In the genomic region with DNA sequence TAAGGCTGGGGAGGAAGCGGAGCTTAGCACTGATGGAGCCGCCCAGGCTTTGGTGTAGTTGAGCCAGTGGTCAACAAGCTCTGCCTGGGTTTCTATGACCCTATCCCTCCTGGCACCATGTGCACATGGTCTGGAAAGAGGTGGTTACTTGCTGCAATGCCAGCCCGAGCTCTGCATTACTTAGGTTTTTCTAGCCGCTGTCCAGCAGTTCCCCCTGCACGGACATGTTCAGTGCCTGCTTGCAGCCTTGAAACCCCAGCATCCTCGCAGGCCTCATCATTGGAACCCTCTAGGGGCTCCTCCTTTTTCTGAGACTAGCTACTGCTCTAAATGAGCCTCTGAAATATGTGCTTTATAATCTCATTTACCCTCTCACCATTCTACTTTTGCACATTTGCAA, we compare ENCODE assay signal across 18 cellular contexts. TPM values are rescaled to one million over a fixed set of nuclear protein-coding genes. Genes with fewer than 3 reads are reported as not detected.
DNase-seq lines count a peak whose midpoint lies in the region; ATAC-seq and TF ChIP-seq lines count a peak whose summit lies in the region.
"Had no signal": no experiment of that assay in that cellular context is flagged by ENCODE, and none has a peak within 500 bp of the region (broad histone marks: within the 10 kb centered on the region; RNA-seq: fewer than 3 reads in every experiment).

No MANE protein-coding gene starts in this region.

- no peak overlapping the region for H2BK12ac ChIP-seq in neuronal stem cell (ENCODE audit: low read length)

- CTCF ChIA-PET in A673 (lab: Charles Lee): no interaction called here

- WGBS in neuronal stem cell (ENCODE audit: extremely low coverage in 2 of 2, insufficient read length in 2 of 2, insufficient replicate concordance in 1 of 2), 2 donors: no CpG with 5 or more reads among the region's 6 CpGs

- no peak overlapping the region for H3K14ac ChIP-seq in neuronal stem cell (ENCODE audit: low read length)

- no peaks in the 10 kb centered on the region for H3K36me3 Mint-ChIP-seq in activated T-cell treated with anti-CD3 and anti-CD28 coated beads, Interleukin-2, amount 50 U/mL, for 72 hours (ENCODE audit: insufficient read depth in 2 of 2)
- no peaks in the 10 kb centered on the region for H3K36me3 Mint-ChIP-seq in activated T-cell treated with anti-CD3 and anti-CD28 coated beads, Interleukin-2, amount 50 U/mL, for 24 hours (ENCODE audit: low read depth)
- H3K36me3 Mint-ChIP-seq: CD14-positive monocyte; CD4-positive, alpha-beta memory T cell had no signal

- H3K23ac ChIP-seq in neuronal stem cell (ENCODE audit: low read depth, low read length, poor library complexity): no peak overlapping the region

- H3K9me3 ChIP-seq in neuronal stem cell (replicated peaks in 1 of 2; ENCODE audit: control insufficient read depth in 2 of 2, insufficient read depth in 1 of 2, low read depth in 1 of 2, low read length in 2 of 2) (no peaks in the 10 kb centered on the region), A673 (ENCODE audit: low read depth, low read length, poor library complexity, severe bottlenecking) (no peaks in the 10 kb centered on the region)
- H3K9me3 ChIP-seq: A549, BLaER1 had no signal

- no peaks in the 10 kb centered on the region for H3K79me1 ChIP-seq in neuronal stem cell (ENCODE audit: low read depth, low read length)

- H3K27me3 ChIP-seq in neuronal stem cell (ENCODE audit: control insufficient read depth in 3 of 3, insufficient read depth in 3 of 3, low read depth in 1 of 3, low read length in 3 of 3) (peaks cover 0 to 6% (median 0%) of the 10 kb centered on the region in 3 experiments), A673 (replicated peaks; ENCODE audit: insufficient read depth, low read depth, low read length, poor library complexity) (no peaks in the 10 kb centered on the region)
- H3K27me3 ChIP-seq: BLaER1 had no signal

- peak overlapping the region; percentile 7 for H2AK5ac ChIP-seq in neuronal stem cell (ENCODE audit: low read depth, low read length)

- H3K18ac ChIP-seq in neuronal stem cell (ENCODE audit: low read length): no peak overlapping the region

- no peak overlapping the region for H2BK15ac ChIP-seq in neuronal stem cell (ENCODE audit: low read length)

- intact Hi-C loops in A673 (cut with micrococcal nuclease; ENCODE audit: unreplicated experiment): no loop called here

- H3K36me3 ChIP-seq in neuronal stem cell (replicated peaks in 1 of 2; ENCODE audit: control insufficient read depth in 2 of 2, insufficient read depth in 2 of 2, low read length in 2 of 2): no peaks in the 10 kb centered on the region
- no peaks in the 10 kb centered on the region for H3K36me3 ChIP-seq in A673 (ENCODE audit: insufficient read depth, low read length, poor library complexity, severe bottlenecking)
- H3K36me3 ChIP-seq: BLaER1 had no signal

- H2BK120ac ChIP-seq in neuronal stem cell (ENCODE audit: low read depth, low read length): no peak overlapping the region

- H3K9ac ChIP-seq in neuronal stem cell (ENCODE audit: low read depth, low read length, poor library complexity): no peak overlapping the region
- H3K9ac ChIP-seq: BLaER1 had no signal

- H3K4me2 ChIP-seq in neuronal stem cell (ENCODE audit: insufficient read depth, low read length, poor library complexity, severe bottlenecking): no peak overlapping the region
- H3K4me2 ChIP-seq: A549, BLaER1 had no signal

- H3K27ac ChIP-seq in neuronal stem cell (replicated peaks; ENCODE audit: low read length): no peak overlapping the region
- H3K27ac ChIP-seq in A673 (ENCODE audit: low read depth, low read length, poor library complexity, severe bottlenecking): no peak overlapping the region
- H3K27ac ChIP-seq: 22Rv1, A549, BLaER1 had no signal

- H4K8ac ChIP-seq in neuronal stem cell (ENCODE audit: low read depth, low read length): no peak overlapping the region

- POLR2A ChIA-PET in A673 (lab: Charles Lee; ENCODE audit: low non-redundant PET): no interaction called here

- H2AFZ ChIP-seq in neuronal stem cell (ENCODE audit: low read length): no peak overlapping the region

- no peak overlapping the region for H2BK5ac ChIP-seq in neuronal stem cell (ENCODE audit: low read length)

- H3K4me3 ChIP-seq in neuronal stem cell (ENCODE audit: low read length in 2 of 2): no peak overlapping the region
- H3K4me3 ChIP-seq in A673 (ENCODE audit: low read depth, low read length, poor library complexity, severe bottlenecking): no peak overlapping the region
- H3K4me3 ChIP-seq: A549, BLaER1 had no signal

- H3K4me3 Mint-ChIP-seq in activated T-cell treated with anti-CD3 and anti-CD28 coated beads, Interleukin-2, amount 50 U/mL, for 72 hours: no peak overlapping the region
- H3K4me3 Mint-ChIP-seq in activated T-cell treated with anti-CD3 and anti-CD28 coated beads, Interleukin-2, amount 50 U/mL, for 24 hours: no peak overlapping the region
- H3K4me3 Mint-ChIP-seq: CD14-positive monocyte had no signal

- no peak for DNase-seq in activated T-cell treated with anti-CD3 and anti-CD28 coated beads, Interleukin-2, amount 50 U/mL, for 72 hours
- DNase-seq in activated T-cell treated with anti-CD3 and anti-CD28 coated beads, Interleukin-2, amount 50 U/mL, for 24 hours: no peak
- DNase-seq in neuronal stem cell (ENCODE audit: low spot score) (no peak), KBM-7 (no peak), A673 (ENCODE audit: low spot score) (no peak)
- DNase-seq: CD4-positive, alpha-beta memory T cell; DMS153; DMS79; GDM1; GOT3; H7; KG1 had no signal

- in situ Hi-C loops in KBM-7 (cut with MboI; ENCODE audit: low pct_unique_long_range_greater_than_20kb, low sequenced_read_pairs): loop anchor here (25.0 kb wide), 1 partner anchor 273 kb away; no protein-coding TSS in a partner anchor

- H3K4me1 Mint-ChIP-seq in activated T-cell treated with anti-CD3 and anti-CD28 coated beads, Interleukin-2, amount 50 U/mL, for 72 hours (ENCODE audit: low read depth): peaks cover 16% of the 10 kb centered on the region
- peaks cover 27% of the 10 kb centered on the region for H3K4me1 Mint-ChIP-seq in activated T-cell treated with anti-CD3 and anti-CD28 coated beads, Interleukin-2, amount 50 U/mL, for 24 hours (ENCODE audit: low read depth)

- H3K27me3 Mint-ChIP-seq in activated T-cell treated with anti-CD3 and anti-CD28 coated beads, Interleukin-2, amount 50 U/mL, for 72 hours (ENCODE audit: low read depth): no peaks in the 10 kb centered on the region
- no peaks in the 10 kb centered on the region for H3K27me3 Mint-ChIP-seq in activated T-cell treated with anti-CD3 and anti-CD28 coated beads, Interleukin-2, amount 50 U/mL, for 24 hours
- H3K27me3 Mint-ChIP-seq: CD4-positive, alpha-beta memory T cell had no signal

- no peak for TF ChIP-seq CTCF in A673 (conservative IDR thresholded peaks at IDR 0.05; ENCODE audit: low read depth, low read length)

- H3K9me3 Mint-ChIP-seq in activated T-cell treated with anti-CD3 and anti-CD28 coated beads, Interleukin-2, amount 50 U/mL, for 72 hours: peaks cover 0 to 1% of the 10 kb centered on the region in 2 donors
- no peaks in the 10 kb centered on the region for H3K9me3 Mint-ChIP-seq in activated T-cell treated with anti-CD3 and anti-CD28 coated beads, Interleukin-2, amount 50 U/mL, for 24 hours

- H3K27ac Mint-ChIP-seq in activated T-cell treated with anti-CD3 and anti-CD28 coated beads, Interleukin-2, amount 50 U/mL, for 72 hours: no peak overlapping the region
- H3K27ac Mint-ChIP-seq in activated T-cell treated with anti-CD3 and anti-CD28 coated beads, Interleukin-2, amount 50 U/mL, for 24 hours: no peak overlapping the region

- no peak overlapping the region for H3K4ac ChIP-seq in neuronal stem cell (ENCODE audit: low read length)

- peak; percentile 11 to 22 for ATAC-seq in activated T-cell treated with anti-CD3 and anti-CD28 coated beads, Interleukin-2, amount 50 U/mL, for 72 hours (replicated peaks in 1 of 2)
- ATAC-seq in GM18867 (IDR thresholded peaks at IDR 0.05; ENCODE audit: unreplicated experiment): no peak
- ATAC-seq: A549 had no signal

- H4K91ac ChIP-seq in neuronal stem cell (ENCODE audit: low read depth, low read length, poor library complexity): no peak overlapping the region

- BruUV-seq in A673 (replicated peaks; lab: Mats Ljungman, UMichigan): no TSS peak

- peaks cover 0 to 1% of the 10 kb centered on the region in 2 donors for H3K4me1 ChIP-seq in neuronal stem cell (ENCODE audit: control insufficient read depth in 2 of 2, insufficient read depth in 1 of 2, low read depth in 1 of 2, low read length in 2 of 2)
- H3K4me1 ChIP-seq in A673 (ENCODE audit: insufficient read depth, low read length, poor library complexity, severe bottlenecking): no peaks in the 10 kb centered on the region
- H3K4me1 ChIP-seq: A549 had no signal

TF ChIP-seq in PFSK-1, 5 proteins besides CTCF, POLR2A, EP300 and RAD21:
- TF ChIP-seq, protein P1, sequence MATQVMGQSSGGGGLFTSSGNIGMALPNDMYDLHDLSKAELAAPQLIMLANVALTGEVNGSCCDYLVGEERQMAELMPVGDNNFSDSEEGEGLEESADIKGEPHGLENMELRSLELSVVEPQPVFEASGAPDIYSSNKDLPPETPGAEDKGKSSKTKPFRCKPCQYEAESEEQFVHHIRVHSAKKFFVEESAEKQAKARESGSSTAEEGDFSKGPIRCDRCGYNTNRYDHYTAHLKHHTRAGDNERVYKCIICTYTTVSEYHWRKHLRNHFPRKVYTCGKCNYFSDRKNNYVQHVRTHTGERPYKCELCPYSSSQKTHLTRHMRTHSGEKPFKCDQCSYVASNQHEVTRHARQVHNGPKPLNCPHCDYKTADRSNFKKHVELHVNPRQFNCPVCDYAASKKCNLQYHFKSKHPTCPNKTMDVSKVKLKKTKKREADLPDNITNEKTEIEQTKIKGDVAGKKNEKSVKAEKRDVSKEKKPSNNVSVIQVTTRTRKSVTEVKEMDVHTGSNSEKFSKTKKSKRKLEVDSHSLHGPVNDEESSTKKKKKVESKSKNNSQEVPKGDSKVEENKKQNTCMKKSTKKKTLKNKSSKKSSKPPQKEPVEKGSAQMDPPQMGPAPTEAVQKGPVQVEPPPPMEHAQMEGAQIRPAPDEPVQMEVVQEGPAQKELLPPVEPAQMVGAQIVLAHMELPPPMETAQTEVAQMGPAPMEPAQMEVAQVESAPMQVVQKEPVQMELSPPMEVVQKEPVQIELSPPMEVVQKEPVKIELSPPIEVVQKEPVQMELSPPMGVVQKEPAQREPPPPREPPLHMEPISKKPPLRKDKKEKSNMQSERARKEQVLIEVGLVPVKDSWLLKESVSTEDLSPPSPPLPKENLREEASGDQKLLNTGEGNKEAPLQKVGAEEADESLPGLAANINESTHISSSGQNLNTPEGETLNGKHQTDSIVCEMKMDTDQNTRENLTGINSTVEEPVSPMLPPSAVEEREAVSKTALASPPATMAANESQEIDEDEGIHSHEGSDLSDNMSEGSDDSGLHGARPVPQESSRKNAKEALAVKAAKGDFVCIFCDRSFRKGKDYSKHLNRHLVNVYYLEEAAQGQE (IDR thresholded peaks at IDR 0.05; ENCODE audit: insufficient read depth in 1 of 2, low read depth in 2 of 2, low read length in 2 of 2): peak; percentile 46 to 83; a peak in 3 of 4 replicates
- no peak for TF ChIP-seq SIN3A (IDR thresholded peaks at IDR 0.05; ENCODE audit: borderline replicate concordance, insufficient read depth, low read length)

RNA-seq across cellular contexts. Expression of a gene that starts 16.6 kb away (rescaled TPM):
- total RNA-seq in activated T-cell treated with anti-CD3 and anti-CD28 coated beads, Interleukin-2, amount 50 U/mL, for 72 hours: 1 to 10 TPM; 4.5 to 5.0 TPM
- 0.69 TPM for polyA plus RNA-seq in PFSK-1 (2012; ENCODE audit: insufficient read length, low read depth)
- 0.33 TPM for polyA plus RNA-seq in neuronal stem cell (2013, experiment 1 of 2)
- polyA plus RNA-seq in neuronal stem cell (2013, experiment 2 of 2): 0.15 TPM
- 5.1 and 5.5 TPM in 2 replicates for total RNA-seq in A673 (2021)
- polyA plus RNA-seq: CD14-positive monocyte had no signal
